In the genomic region with DNA sequence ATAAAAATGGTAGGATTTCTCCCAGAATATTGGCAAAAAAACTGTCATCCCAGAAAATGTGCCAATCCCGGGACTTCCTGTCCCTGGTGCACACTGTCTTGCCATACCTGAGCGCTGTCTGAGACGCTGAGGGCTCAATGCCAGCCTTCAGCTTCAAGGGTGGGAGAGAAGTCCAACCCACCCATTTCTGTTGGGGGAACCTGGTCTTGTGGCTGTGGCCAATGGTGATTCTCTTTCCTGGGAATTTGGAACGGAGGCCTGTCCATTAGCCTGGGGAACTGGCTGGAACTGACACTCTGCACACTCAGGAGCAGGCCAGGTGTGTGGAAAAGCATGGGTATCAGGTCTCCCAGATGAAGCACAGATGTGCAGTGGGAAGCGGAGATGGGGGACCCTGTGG, we compare ENCODE assay signal across 22 cellular contexts. TPM values are rescaled to one million over a fixed set of nuclear protein-coding genes. Genes with fewer than 3 reads are reported as not detected.
"Had no signal": no experiment of that assay in that cellular context is flagged by ENCODE, and none has a peak within 500 bp of the region (broad histone marks: within the 10 kb centered on the region; RNA-seq: fewer than 3 reads in every experiment).

No MANE protein-coding gene starts in this region.

- H3K27me3 ChIP-seq: body of pancreas, dorsolateral prefrontal cortex had no signal

- H3K9me3 ChIP-seq: body of pancreas had no signal

- H3K27ac ChIP-seq: body of pancreas, epithelial cell of prostate had no signal

- H3K4me3 Mint-ChIP-seq: activated naive CD8-positive, alpha-beta T cell treated with anti-CD3 and anti-CD28 coated beads for 36 hours; activated T-cell treated with anti-CD3 and anti-CD28 coated beads, Interleukin-2, amount 50 U/mL, for 72 hours; memory B cell; neural crest cell; stimulated activated naive CD8-positive, alpha-beta T cell treated with anti-CD3 and anti-CD28 coated beads, Interleukin-15, Interleukin-2, amounts not matched to agents 100 ng/mL and 50 ng/mL, for 24 hours; T-helper 2 cell treated with Interferon-gamma antibody and Interleukin-4, amounts not matched to agents 5 μg/mL and 100 μg/mL, for 36 hours; type B pancreatic cell had no signal

- ATAC-seq: activated T-cell treated with anti-CD3 and anti-CD28 coated beads, Interleukin-2, amount 50 U/mL, for 72 hours; body of pancreas had no signal

- H3K27ac Mint-ChIP-seq: activated naive CD8-positive, alpha-beta T cell treated with anti-CD3 and anti-CD28 coated beads for 36 hours; activated T-cell treated with anti-CD3 and anti-CD28 coated beads, Interleukin-2, amount 50 U/mL, for 72 hours; memory B cell; progenitor cell of endocrine pancreas; stimulated activated naive CD8-positive, alpha-beta T cell treated with anti-CD3 and anti-CD28 coated beads, Interleukin-15, Interleukin-2, amounts not matched to agents 100 ng/mL and 50 ng/mL, for 24 hours; T-helper 2 cell treated with Interferon-gamma antibody and Interleukin-4, amounts not matched to agents 5 μg/mL and 100 μg/mL, for 36 hours; type B pancreatic cell had no signal

- H3K27me3 Mint-ChIP-seq: activated naive CD8-positive, alpha-beta T cell treated with anti-CD3 and anti-CD28 coated beads for 36 hours; memory B cell; progenitor cell of endocrine pancreas; stimulated activated naive CD8-positive, alpha-beta T cell treated with anti-CD3 and anti-CD28 coated beads, Interleukin-15, Interleukin-2, amounts not matched to agents 100 ng/mL and 50 ng/mL, for 24 hours; type B pancreatic cell had no signal

- DNase-seq: activated CD4-positive, alpha-beta T cell treated with anti-CD3 and anti-CD28 coated beads, Interleukin-2, amount 50 U/mL, for 4 hours; activated naive CD8-positive, alpha-beta T cell treated with anti-CD3 and anti-CD28 coated beads for 36 hours; activated T-cell treated with anti-CD3 and anti-CD28 coated beads, Interleukin-2, amount 50 U/mL, for 72 hours; amniotic stem cell; body of pancreas; caudate nucleus; dorsolateral prefrontal cortex; foreskin fibroblast; hypothalamus; islet precursor cell; stimulated activated CD4-positive, alpha-beta T cell treated with anti-CD3 and anti-CD28 coated beads, Interleukin-12 subunit alpha, Interleukin-12 subunit beta, amount 100 ng/mL, for 4 hours; stimulated activated CD4-positive, alpha-beta T cell treated with anti-CD3 and anti-CD28 coated beads, Interleukin-2, amount 100 ng/mL, for 24 hours had no signal

- H3K4me3 ChIP-seq: body of pancreas, dorsolateral prefrontal cortex had no signal

- H3K9me3 Mint-ChIP-seq: activated naive CD8-positive, alpha-beta T cell treated with anti-CD3 and anti-CD28 coated beads for 36 hours; activated T-cell treated with anti-CD3 and anti-CD28 coated beads, Interleukin-2, amount 50 U/mL, for 72 hours; memory B cell; neural crest cell; stimulated activated naive CD8-positive, alpha-beta T cell treated with anti-CD3 and anti-CD28 coated beads, Interleukin-15, Interleukin-2, amounts not matched to agents 100 ng/mL and 50 ng/mL, for 24 hours; T-helper 2 cell treated with Interferon-gamma antibody and Interleukin-4, amounts not matched to agents 5 μg/mL and 100 μg/mL, for 36 hours; type B pancreatic cell had no signal

- H3K36me3 Mint-ChIP-seq: activated naive CD8-positive, alpha-beta T cell treated with anti-CD3 and anti-CD28 coated beads for 36 hours had no signal

RNA-seq across cellular contexts. Expression of gene C1orf167, which starts 37.1 kb away (rescaled TPM):
- total RNA-seq: activated CD8-positive, alpha-beta memory T cell treated with anti-CD3 and anti-CD28 coated beads for 36 hours; activated naive CD8-positive, alpha-beta T cell treated with anti-CD3 and anti-CD28 coated beads for 36 hours; body of pancreas; mononuclear cell; neural crest cell; progenitor cell of endocrine pancreas had no signal

RNA-seq across cellular contexts. Expression of gene NPPA, which starts 48.5 kb away (rescaled TPM):
- total RNA-seq: activated CD8-positive, alpha-beta memory T cell treated with anti-CD3 and anti-CD28 coated beads for 36 hours; activated naive CD8-positive, alpha-beta T cell treated with anti-CD3 and anti-CD28 coated beads for 36 hours; activated T-cell treated with anti-CD3 and anti-CD28 coated beads, Interleukin-2, amount 50 U/mL, for 72 hours; mononuclear cell; neural crest cell; omental fat pad; progenitor cell of endocrine pancreas had no signal

RNA-seq across cellular contexts. Expression of gene NPPB, which starts 59.6 kb away (rescaled TPM):
- total RNA-seq: activated CD8-positive, alpha-beta memory T cell treated with anti-CD3 and anti-CD28 coated beads for 36 hours; activated naive CD8-positive, alpha-beta T cell treated with anti-CD3 and anti-CD28 coated beads for 36 hours; activated T-cell treated with anti-CD3 and anti-CD28 coated beads, Interleukin-2, amount 50 U/mL, for 72 hours; body of pancreas; mononuclear cell; neural crest cell; omental fat pad had no signal
